In genomic region chr1:152007047-152007446, GRCh38 we compare ENCODE assay signal across 26 cellular contexts.
"Had no signal": no experiment of that assay in that cellular context is flagged by ENCODE, and none has a peak within 500 bp of the region (broad histone marks: within the 10 kb centered on the region; RNA-seq: fewer than 3 reads in every experiment).

No MANE protein-coding gene starts in this region.

- H3K4me1 Mint-ChIP-seq: brain had no signal

- H3K4me3 Mint-ChIP-seq: activated CD4-positive, alpha-beta T cell treated with anti-CD3 and anti-CD28 coated beads, Interleukin-2, amount 10 ng/mL, durations not matched to agents 24 days and 14 days; activated naive CD8-positive, alpha-beta T cell treated with anti-CD3 and anti-CD28 coated beads, Interleukin-2, amount 50 U/mL, for 24 hours; activated T-cell treated with anti-CD3 and anti-CD28 coated beads, Interleukin-2, amount 50 U/mL, for 4 hours; brain had no signal

- H3K27me3 ChIP-seq: SJCRH30 had no signal

- H3K27ac ChIP-seq: SJCRH30, SK-N-MC, WERI-Rb-1 had no signal

- H3K27ac Mint-ChIP-seq: activated CD4-positive, alpha-beta T cell treated with anti-CD3 and anti-CD28 coated beads, Interleukin-2, amount 10 ng/mL, durations not matched to agents 24 days and 14 days; activated naive CD4-positive, alpha-beta T cell treated with anti-CD3 and anti-CD28 coated beads, Interleukin-2, amount 50 U/mL, for 72 hours; activated naive CD8-positive, alpha-beta T cell treated with anti-CD3 and anti-CD28 coated beads, Interleukin-2, amount 50 U/mL, for 24 hours; brain had no signal

- ATAC-seq: activated naive CD4-positive, alpha-beta T cell treated with anti-CD3 and anti-CD28 coated beads, Interleukin-2, amount 50 U/mL, for 72 hours; activated T-cell treated with anti-CD3 and anti-CD28 coated beads, Interleukin-2, amount 50 U/mL, for 4 hours; Panc1 had no signal

- H3K36me3 ChIP-seq: SJCRH30, WERI-Rb-1 had no signal

- DNase-seq: activated CD4-positive, alpha-beta T cell treated with anti-CD3 and anti-CD28 coated beads, Interleukin-2, amount 10 ng/mL, durations not matched to agents 24 days and 14 days; activated CD4-positive, alpha-beta T cell treated with anti-CD3 and anti-CD28 coated beads, Interleukin-2, amount 50 U/mL, for 4 hours; activated CD4-positive, CD25-positive, alpha-beta regulatory T cell; activated CD8-positive, alpha-beta memory T cell treated with anti-CD3 and anti-CD28 coated beads, Interleukin-2, amount 50 U/mL, for 4 hours; activated effector memory CD4-positive, alpha-beta T cell treated with anti-CD3 and anti-CD28 coated beads, Interleukin-2, amount 50 U/mL, for 16 hours; activated naive CD4-positive, alpha-beta T cell treated with Interleukin-2 at 50 U/mL for 16 hours; activated naive CD8-positive, alpha-beta T cell treated with anti-CD3 and anti-CD28 coated beads, Interleukin-2, amount 50 U/mL, for 24 hours; activated T-cell treated with anti-CD3 and anti-CD28 coated beads for 4 hours; activated T-cell treated with anti-CD3 and anti-CD28 coated beads, Interleukin-2, amount 50 U/mL, for 4 hours; anterior cingulate cortex; caudate nucleus; cerebellar nuclear complex; NCI-H1105; NCI-H1417 treated with DMSO at 0.1 percent for 48 hours; NCI-H187 treated with DMSO at 0.1 percent for 48 hours; NCI-H2081; NCI-H345; NCI-H524 treated with DMSO at 0.1 percent for 48 hours; SHP77; SJCRH30; T1000; WERI-Rb-1 had no signal

- H3K4me3 ChIP-seq: SJCRH30, SK-N-MC had no signal

- H3K36me3 Mint-ChIP-seq: activated naive CD4-positive, alpha-beta T cell treated with anti-CD3 and anti-CD28 coated beads, Interleukin-2, amount 50 U/mL, for 72 hours; brain had no signal

- H3K9me3 ChIP-seq: SJCRH30 had no signal

- H3K9me3 Mint-ChIP-seq: activated CD4-positive, alpha-beta T cell treated with anti-CD3 and anti-CD28 coated beads, Interleukin-2, amount 10 ng/mL, durations not matched to agents 24 days and 14 days; activated naive CD4-positive, alpha-beta T cell treated with anti-CD3 and anti-CD28 coated beads, Interleukin-2, amount 50 U/mL, for 72 hours; activated naive CD8-positive, alpha-beta T cell treated with anti-CD3 and anti-CD28 coated beads, Interleukin-2, amount 50 U/mL, for 24 hours; activated T-cell treated with anti-CD3 and anti-CD28 coated beads, Interleukin-2, amount 50 U/mL, for 4 hours had no signal
